8 cellular contexts compared by ENCODE assay signal in genomic region chr17:43900183-43900857, GRCh38. TPM values are rescaled to one million over a fixed set of nuclear protein-coding genes. Genes with fewer than 3 reads are reported as not detected.
A peak's percentile ranks its signal among the peaks of the same experiment; 100 is the strongest.
DNase-seq lines count a peak whose midpoint lies in the region; ATAC-seq and TF ChIP-seq lines count a peak whose summit lies in the region.

No MANE protein-coding gene starts in this region.

- H3K79me2 ChIP-seq in OCI-LY7 (ENCODE audit: insufficient read depth, low read depth, low read length): no peaks in the 10 kb centered on the region

- CTCF ChIA-PET in OCI-LY7 (lab: Charles Lee; ENCODE audit: unreplicated experiment): no interaction called here

- no peak for ATAC-seq in HG02870 (IDR thresholded peaks at IDR 0.05; ENCODE audit: unreplicated experiment)

- DNase-seq in GM10266 (ENCODE audit: extremely low spot score) (peak; percentile 90), HuH-7.5 (ENCODE audit: low spot score) (peak; percentile 94), OCI-LY7 (ENCODE audit: low spot score) (peak; percentile 64), activated T-cell treated with anti-CD3 and anti-CD28 coated beads for 4 hours (peak; percentile 72), epithelial cell of proximal tubule (ENCODE audit: low read depth) (no peak)
- DNase-seq in stimulated activated CD8-positive, alpha-beta memory T cell treated with anti-CD3 and anti-CD28 coated beads, Interleukin-15, amount 100 ng/mL, for 48 hours (ENCODE audit: low read depth in 2 of 2): peak; percentile 70 to 81

- H3K27me3 ChIP-seq in mononuclear cell (ENCODE audit: insufficient read depth, low read length): peaks cover 13% of the 10 kb centered on the region

- POLR2A ChIA-PET in OCI-LY7 (lab: Charles Lee): no interaction called here

- no peaks in the 10 kb centered on the region for H3K36me3 ChIP-seq in OCI-LY7 (ENCODE audit: insufficient read depth, low read length)

- H3K9me2 ChIP-seq in OCI-LY7 (ENCODE audit: insufficient read depth, low read length): no peaks in the 10 kb centered on the region

- H3K4me3 ChIP-seq in OCI-LY7 (ENCODE audit: low read depth, low read length, poor library complexity, severe bottlenecking) (peak overlapping the region; percentile 17), epithelial cell of proximal tubule (ENCODE audit: low read depth, low read length) (peak overlapping the region; percentile 57), mononuclear cell (ENCODE audit: low read length) (peak overlapping the region; percentile 10)

- H3K9me3 ChIP-seq in OCI-LY7 (ENCODE audit: low read length) (no peaks in the 10 kb centered on the region), mononuclear cell (ENCODE audit: low read depth, low read length) (no peaks in the 10 kb centered on the region)

- no peak for TF ChIP-seq CTCF in GM10266 (IDR thresholded peaks at IDR 0.05; ENCODE audit: control insufficient read depth, insufficient read depth, low read depth, missing control alignments)
- no peak for TF ChIP-seq CTCF in OCI-LY7 (conservative IDR thresholded peaks at IDR 0.05; ENCODE audit: low read length)
- TF ChIP-seq CTCF in epithelial cell of proximal tubule (conservative IDR thresholded peaks at IDR 0.05; ENCODE audit: low read depth, low read length): no peak

- H2AFZ ChIP-seq in OCI-LY7 (ENCODE audit: low read length): peak overlapping the region; percentile 8; the same call in 1 of the 2 replicates

- no peak overlapping the region for H3K27ac ChIP-seq in OCI-LY7 (ENCODE audit: low read depth, low read length, poor library complexity, severe bottlenecking)

- no TSS peak for BruUV-seq in OCI-LY7 (replicated peaks; lab: Mats Ljungman, UMichigan)

- H4K20me1 ChIP-seq in OCI-LY7 (ENCODE audit: insufficient read depth, low read length): no peaks in the 10 kb centered on the region

- peak overlapping the region; percentile 50 for H3K4me2 ChIP-seq in OCI-LY7 (ENCODE audit: low read length)

- intact Hi-C loops in OCI-LY7 (cut with micrococcal nuclease; ENCODE audit: unreplicated experiment): no loop called here

- H3K4me1 ChIP-seq in OCI-LY7 (ENCODE audit: insufficient read depth, low read length, poor library complexity, severe bottlenecking): no peaks in the 10 kb centered on the region
- H3K4me1 ChIP-seq in mononuclear cell (ENCODE audit: insufficient read depth, low read length): peaks cover 11% of the 10 kb centered on the region

RNA-seq across cellular contexts. Expression of gene MPP2, which starts 7.0 kb away (rescaled TPM):
- total RNA-seq in OCI-LY7 (2014; rRNA removed; shearing (Covaris generic)): 0.16 and 0.39 TPM in 2 replicates
- total RNA-seq in OCI-LY7 (2022) (0.63 and 0.67 TPM in 2 replicates), epithelial cell of proximal tubule (2.5 and 14.1 TPM in 2 replicates), mononuclear cell (1.4 TPM)

RNA-seq across cellular contexts. Expression of gene PPY, which starts 42.0 kb away (rescaled TPM):
- not detected in 2 replicates for total RNA-seq in OCI-LY7 (2014; rRNA removed; shearing (Covaris generic))
- total RNA-seq in OCI-LY7 (2022): not detected in 2 replicates
- not detected in 2 replicates for total RNA-seq in epithelial cell of proximal tubule
- total RNA-seq in mononuclear cell: not detected

RNA-seq across cellular contexts. Expression of gene CD300LG, which starts 53.3 kb away (rescaled TPM):
- total RNA-seq in OCI-LY7 (2014; rRNA removed; shearing (Covaris generic)): not detected in 2 replicates
- total RNA-seq in OCI-LY7 (2022) (not detected in 2 replicates), epithelial cell of proximal tubule (not detected in 2 replicates), mononuclear cell (not detected)

RNA-seq across cellular contexts. Expression of gene PYY, which starts 53.4 kb away (rescaled TPM):
- total RNA-seq in OCI-LY7 (2014; rRNA removed; shearing (Covaris generic)): not detected in 2 replicates
- total RNA-seq in OCI-LY7 (2022): not detected in 2 replicates
- not detected in 2 replicates for total RNA-seq in epithelial cell of proximal tubule
- total RNA-seq in mononuclear cell: not detected
